18 cellular contexts compared by ENCODE assay signal in genomic region chr3:184570501-184570900, GRCh38. TPM values are rescaled to one million over a fixed set of nuclear protein-coding genes. Genes with fewer than 3 reads are reported as not detected.
DNase-seq lines count a peak whose midpoint lies in the region; ATAC-seq and TF ChIP-seq lines count a peak whose summit lies in the region.
"Had no signal": no experiment of that assay in that cellular context is flagged by ENCODE, and none has a peak within 500 bp of the region (broad histone marks: within the 10 kb centered on the region; RNA-seq: fewer than 3 reads in every experiment).

No MANE protein-coding gene starts in this region.

- H3K4me1 ChIP-seq in OCI-LY7 (ENCODE audit: insufficient read depth, low read length, poor library complexity, severe bottlenecking) = peaks cover 4% of the 10 kb centered on the region

- no peaks in the 10 kb centered on the region for H3K79me2 ChIP-seq in OCI-LY7 (ENCODE audit: insufficient read depth, low read depth, low read length)

- CTCF ChIA-PET in RWPE1 (lab: Yijun Ruan, JAX) (no interaction called here), OCI-LY7 (lab: Charles Lee; ENCODE audit: unreplicated experiment) (no interaction called here)

- no peaks in the 10 kb centered on the region for H3K9me3 ChIP-seq in OCI-LY7 (ENCODE audit: low read length)
- H3K9me3 ChIP-seq: A549 had no signal

- DNase-seq in RWPE1 (ENCODE audit: low spot score) = no peak
- DNase-seq in islet precursor cell = peak; percentile 72
- no peak for DNase-seq in neural crest cell (ENCODE audit: low read depth, low spot score)
- no peak for DNase-seq in activated naive CD4-positive, alpha-beta T cell treated with anti-CD3 and anti-CD28 coated beads, Interleukin-2, amount 50 U/mL, for 72 hours (ENCODE audit: low spot score in 2 of 2)
- no peak for DNase-seq in OCI-LY7 (ENCODE audit: low spot score)
- DNase-seq in AG08395 (ENCODE audit: low spot score) = no peak
- no peak for DNase-seq in amniotic stem cell (lab: John Stamatoyannopoulos, UW)
- DNase-seq: C1 segment of cervical spinal cord, DND-41, GF-D8, NCI-H187, NCI-H226, NCI-H524 treated with DMSO at 0.1 percent for 48 hours, Right ventricle myocardium superior had no signal

- H3K36me3 ChIP-seq in OCI-LY7 (ENCODE audit: insufficient read depth, low read length) = no peaks in the 10 kb centered on the region

- no peak for ATAC-seq in activated naive CD4-positive, alpha-beta T cell treated with anti-CD3 and anti-CD28 coated beads, Interleukin-2, amount 50 U/mL, for 72 hours
- ATAC-seq: A549, Panc1 had no signal

- no peaks in the 10 kb centered on the region for H3K36me3 Mint-ChIP-seq in neural crest cell (ENCODE audit: low read depth)
- H3K36me3 Mint-ChIP-seq in activated naive CD4-positive, alpha-beta T cell treated with anti-CD3 and anti-CD28 coated beads, Interleukin-2, amount 50 U/mL, for 72 hours = no peaks in the 10 kb centered on the region

- intact Hi-C loops in OCI-LY7 (cut with micrococcal nuclease; ENCODE audit: unreplicated experiment) = no loop called here

- no peak overlapping the region for H3K27ac Mint-ChIP-seq in neural crest cell (ENCODE audit: unreplicated experiment)
- no peak overlapping the region for H3K27ac Mint-ChIP-seq in activated naive CD4-positive, alpha-beta T cell treated with anti-CD3 and anti-CD28 coated beads, Interleukin-2, amount 50 U/mL, for 72 hours

- H2AFZ ChIP-seq in OCI-LY7 (ENCODE audit: low read length) = no peak overlapping the region

- no TSS peak for BruUV-seq in OCI-LY7 (replicated peaks; lab: Mats Ljungman, UMichigan)

- H3K27ac ChIP-seq in 22Rv1 = peak overlapping the region; percentile 98; the same call in 1 of the 2 replicates
- H3K27ac ChIP-seq in RWPE1 = peak overlapping the region; percentile 97
- H3K27ac ChIP-seq in OCI-LY7 (ENCODE audit: low read depth, low read length, poor library complexity, severe bottlenecking) = no peak overlapping the region
- H3K27ac ChIP-seq: A549, HL-60 had no signal

- H3K9me3 Mint-ChIP-seq in neural crest cell = no peaks in the 10 kb centered on the region
- H3K9me3 Mint-ChIP-seq in activated naive CD4-positive, alpha-beta T cell treated with anti-CD3 and anti-CD28 coated beads, Interleukin-2, amount 50 U/mL, for 72 hours = no peaks in the 10 kb centered on the region

- no peak for TF ChIP-seq CTCF in 22Rv1 (IDR thresholded peaks at IDR 0.05)
- no peak for TF ChIP-seq CTCF in RWPE1 (conservative IDR thresholded peaks at IDR 0.05; ENCODE audit: low read depth)
- no peak for TF ChIP-seq CTCF in neural crest cell (conservative IDR thresholded peaks at IDR 0.05)
- TF ChIP-seq CTCF in OCI-LY7 (conservative IDR thresholded peaks at IDR 0.05; ENCODE audit: low read length) = no peak

- H3K9me2 ChIP-seq in OCI-LY7 (ENCODE audit: insufficient read depth, low read length) = no peaks in the 10 kb centered on the region

- peaks cover 72% of the 10 kb centered on the region for H3K4me1 Mint-ChIP-seq in neural crest cell

- no peak overlapping the region for H3K4me2 ChIP-seq in OCI-LY7 (ENCODE audit: low read length)
- H3K4me2 ChIP-seq: A549 had no signal

- POLR2A ChIA-PET in RWPE1 (lab: Yijun Ruan, JAX; ENCODE audit: low non-redundant PET) = no interaction called here
- POLR2A ChIA-PET in OCI-LY7 (lab: Charles Lee) = no interaction called here

- H3K4me3 ChIP-seq in OCI-LY7 (ENCODE audit: low read depth, low read length, poor library complexity, severe bottlenecking) = no peak overlapping the region
- H3K4me3 ChIP-seq: A549 had no signal

- H3K27me3 Mint-ChIP-seq in neural crest cell (ENCODE audit: low read depth) = peaks cover 19% of the 10 kb centered on the region

- no peaks in the 10 kb centered on the region for H4K20me1 ChIP-seq in OCI-LY7 (ENCODE audit: insufficient read depth, low read length)

- peak overlapping the region; percentile 82 for H3K4me3 Mint-ChIP-seq in neural crest cell

RNA-seq across cellular contexts. Expression of gene EPHB3, which starts 8.9 kb away (rescaled TPM):
- total RNA-seq in neural crest cell (9.7 and 13.4 TPM in 2 replicates), OCI-LY7 (2022) (not detected in 2 replicates)
- under 1 TPM in 1 of 2 donors, not detected in 1; 0.19 TPM for total RNA-seq in activated naive CD4-positive, alpha-beta T cell treated with anti-CD3 and anti-CD28 coated beads, Interleukin-2, amount 50 U/mL, for 72 hours
- total RNA-seq in OCI-LY7 (2014; rRNA removed; shearing (Covaris generic)) = not detected in 2 replicates
